Comparison of ENCODE assay signal across 22 cellular contexts in genomic region chr11:86497836-86498235, GRCh38.
"Had no signal": no experiment of that assay in that cellular context is flagged by ENCODE, and none has a peak within 500 bp of the region (broad histone marks: within the 10 kb centered on the region; RNA-seq: fewer than 3 reads in every experiment).

No MANE protein-coding gene starts in this region.

- H3K27ac Mint-ChIP-seq: activated CD8-positive, alpha-beta memory T cell treated with anti-CD3 and anti-CD28 coated beads, Interleukin-2, amount 10 ng/mL, durations not matched to agents 7 days and 5 days; activated naive CD8-positive, alpha-beta T cell treated with anti-CD3 and anti-CD28 coated beads, Interleukin-2, amount 10 ng/mL, durations not matched to agents 7 days and 5 days; activated T-helper 17 cell treated with anti-CD3 and anti-CD28 coated beads, Interleukin-2, amount 50 U/mL, for 72 hours; immature natural killer cell; T-helper 1 cell treated with Interleukin-12 subunit alpha and Interleukin-12 subunit beta and Interleukin-4 antibody, amounts not matched to agents 30 μg/mL and 1 μg/mL, for 36 hours had no signal

- H3K4me3 Mint-ChIP-seq: activated CD8-positive, alpha-beta memory T cell treated with anti-CD3 and anti-CD28 coated beads, Interleukin-2, amount 10 ng/mL, durations not matched to agents 7 days and 5 days; activated naive CD8-positive, alpha-beta T cell treated with anti-CD3 and anti-CD28 coated beads, Interleukin-2, amount 10 ng/mL, durations not matched to agents 7 days and 5 days; activated T-helper 17 cell treated with anti-CD3 and anti-CD28 coated beads, Interleukin-2, amount 50 U/mL, for 72 hours; brain; naive thymus-derived CD8-positive, alpha-beta T cell; T-helper 1 cell treated with Interleukin-12 subunit alpha and Interleukin-12 subunit beta and Interleukin-4 antibody, amounts not matched to agents 30 μg/mL and 1 μg/mL, for 36 hours had no signal

- H3K4me1 Mint-ChIP-seq: activated CD8-positive, alpha-beta memory T cell treated with anti-CD3 and anti-CD28 coated beads, Interleukin-2, amount 10 ng/mL, durations not matched to agents 7 days and 5 days; activated naive CD8-positive, alpha-beta T cell treated with anti-CD3 and anti-CD28 coated beads, Interleukin-2, amount 10 ng/mL, durations not matched to agents 7 days and 5 days; activated T-helper 17 cell treated with anti-CD3 and anti-CD28 coated beads, Interleukin-2, amount 50 U/mL, for 72 hours; naive thymus-derived CD8-positive, alpha-beta T cell had no signal

- DNase-seq: activated CD4-positive, alpha-beta T cell treated with anti-CD3 and anti-CD28 coated beads, Interleukin-2, amount 50 U/mL, for 48 hours; activated CD8-positive, alpha-beta memory T cell treated with anti-CD3 and anti-CD28 coated beads, Interleukin-2, amount 10 ng/mL, durations not matched to agents 7 days and 5 days; activated naive CD4-positive, alpha-beta T cell treated with Interleukin-2 at 50 U/mL for 16 hours; activated naive CD8-positive, alpha-beta T cell treated with anti-CD3 and anti-CD28 coated beads, Interleukin-2, amount 10 ng/mL, durations not matched to agents 7 days and 5 days; activated T-cell treated with anti-CD3 and anti-CD28 coated beads, Interleukin-2, amount 50 U/mL, for 1 hour; amygdala; central memory CD4-positive, alpha-beta T cell; colonic mucosa; gastrocnemius medialis; heart right ventricle; immature natural killer cell; mesendoderm; naive thymus-derived CD8-positive, alpha-beta T cell; posterior cingulate gyrus; sigmoid colon; stimulated activated CD4-positive, alpha-beta T cell treated with anti-CD3 and anti-CD28 coated beads, Interleukin-1b, Interleukin-23, amount 100 ng/mL, for 48 hours; stimulated activated naive CD4-positive, alpha-beta T cell treated with Interleukin-2 at 50 U/mL for 16 hours; thyroid gland had no signal

- H3K36me3 ChIP-seq: colonic mucosa, gastrocnemius medialis, thyroid gland had no signal

- H3K4me3 ChIP-seq: colonic mucosa, gastrocnemius medialis, heart right ventricle, sigmoid colon, thyroid gland had no signal

- H3K9me3 ChIP-seq: colonic mucosa, gastrocnemius medialis, heart right ventricle, sigmoid colon, thyroid gland had no signal

- H3K9me3 Mint-ChIP-seq: activated naive CD8-positive, alpha-beta T cell treated with anti-CD3 and anti-CD28 coated beads, Interleukin-2, amount 10 ng/mL, durations not matched to agents 7 days and 5 days; activated T-helper 17 cell treated with anti-CD3 and anti-CD28 coated beads, Interleukin-2, amount 50 U/mL, for 72 hours; brain; naive thymus-derived CD8-positive, alpha-beta T cell; T-helper 1 cell treated with Interleukin-12 subunit alpha and Interleukin-12 subunit beta and Interleukin-4 antibody, amounts not matched to agents 30 μg/mL and 1 μg/mL, for 36 hours had no signal

- H3K27me3 Mint-ChIP-seq: activated naive CD8-positive, alpha-beta T cell treated with anti-CD3 and anti-CD28 coated beads, Interleukin-2, amount 10 ng/mL, durations not matched to agents 7 days and 5 days; activated T-helper 17 cell treated with anti-CD3 and anti-CD28 coated beads, Interleukin-2, amount 50 U/mL, for 72 hours had no signal

- H3K27me3 ChIP-seq: colonic mucosa, gastrocnemius medialis, heart right ventricle, sigmoid colon, thyroid gland had no signal

- H3K36me3 Mint-ChIP-seq: activated CD8-positive, alpha-beta memory T cell treated with anti-CD3 and anti-CD28 coated beads, Interleukin-2, amount 10 ng/mL, durations not matched to agents 7 days and 5 days; activated naive CD8-positive, alpha-beta T cell treated with anti-CD3 and anti-CD28 coated beads, Interleukin-2, amount 10 ng/mL, durations not matched to agents 7 days and 5 days; brain; naive thymus-derived CD8-positive, alpha-beta T cell had no signal

- ATAC-seq: activated CD8-positive, alpha-beta memory T cell treated with anti-CD3 and anti-CD28 coated beads, Interleukin-2, amount 10 ng/mL, durations not matched to agents 7 days and 5 days; activated T-helper 17 cell treated with anti-CD3 and anti-CD28 coated beads, Interleukin-2, amount 50 U/mL, for 72 hours; esophagus mucosa; gastrocnemius medialis; naive thymus-derived CD8-positive, alpha-beta T cell had no signal

- H3K27ac ChIP-seq: colonic mucosa, gastrocnemius medialis, heart right ventricle, sigmoid colon, thyroid gland had no signal

- H3K4me1 ChIP-seq: gastrocnemius medialis, sigmoid colon had no signal
